Comparison of ENCODE assay signal across 8 cellular contexts in the genomic region with DNA sequence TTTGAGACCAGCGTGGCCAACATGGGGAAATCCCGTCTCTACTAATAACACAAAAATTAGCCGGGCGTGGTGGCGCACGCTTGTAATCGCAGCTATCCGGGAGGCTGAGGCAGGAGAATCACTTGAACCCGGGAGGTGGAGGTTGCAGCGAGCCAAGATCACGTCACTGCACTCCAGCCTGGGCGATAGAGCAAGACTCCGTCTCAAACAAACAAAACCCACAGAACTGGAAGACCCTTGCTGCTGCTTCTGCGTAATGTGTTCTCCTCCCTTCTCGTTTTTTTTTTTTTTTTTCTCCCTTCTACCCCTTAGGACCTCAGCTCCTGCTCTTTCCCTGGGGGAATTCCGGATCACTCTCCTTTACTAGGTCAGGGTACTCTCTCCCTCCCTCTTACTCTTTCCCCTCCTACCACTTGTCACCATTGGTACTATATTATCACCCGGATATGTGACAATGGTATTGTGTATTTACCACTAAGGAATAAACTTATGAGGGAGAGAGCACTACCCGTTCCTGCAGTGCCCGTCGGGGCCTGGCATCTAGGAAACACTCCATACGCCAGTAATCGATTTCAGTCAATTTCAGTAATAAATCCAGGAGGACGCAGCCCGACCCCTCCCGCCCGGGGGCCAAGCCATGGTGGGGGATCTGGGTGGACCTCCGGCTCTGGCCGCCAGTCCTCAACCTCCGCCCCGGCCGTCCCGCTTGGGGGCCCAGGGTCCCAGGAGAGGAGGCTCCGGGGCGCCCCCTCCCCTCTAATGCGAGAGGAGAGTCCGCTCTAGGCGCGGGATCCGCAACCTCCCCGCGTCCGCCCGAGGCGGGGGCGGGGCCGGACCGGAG. TPM values are rescaled to one million over a fixed set of nuclear protein-coding genes. Genes with fewer than 3 reads are reported as not detected.
A peak's percentile ranks its signal among the peaks of the same experiment; 100 is the strongest.
DNase-seq lines count a peak whose midpoint lies in the region; ATAC-seq, FAIRE-seq and TF ChIP-seq lines count a peak whose summit lies in the region.

No MANE protein-coding gene starts in this region.

- H3K4me1 ChIP-seq in SJCRH30 (no peaks in the 10 kb centered on the region), keratinocyte (ENCODE audit: control insufficient read depth, extremely low read depth, insufficient read depth, low read length) (peaks cover 3% of the 10 kb centered on the region), smooth muscle cell (ENCODE audit: low read depth) (peaks cover 8% of the 10 kb centered on the region)

- H2AFZ ChIP-seq in keratinocyte (ENCODE audit: control insufficient read depth, low read length) (peak overlapping the region; percentile 91), smooth muscle cell (ENCODE audit: low read depth) (peak overlapping the region; percentile 96)

- peaks cover 13% of the 10 kb centered on the region for H3K36me3 Mint-ChIP-seq in CD4-positive, alpha-beta T cell (ENCODE audit: low read depth)
- H3K36me3 Mint-ChIP-seq in MCF 10A (ENCODE audit: insufficient read depth, unreplicated experiment): peaks cover 5% of the 10 kb centered on the region

- peak overlapping the region; percentile 83 for H3K27ac ChIP-seq in CD4-positive, alpha-beta T cell (ENCODE audit: low read depth, low read length)
- H3K27ac ChIP-seq in SJCRH30 (peak overlapping the region; percentile 55), keratinocyte (ENCODE audit: control insufficient read depth, insufficient read depth, low read length) (peak overlapping the region; percentile 63), smooth muscle cell (ENCODE audit: low read depth) (peak overlapping the region; percentile 76)

- CTCF ChIA-PET in CD4-positive, alpha-beta T cell (lab: Charles Lee): interaction anchor here (1.4 kb wide), 1 partner anchor 15 kb away, joined by 5 read pairs; no protein-coding TSS in a partner anchor
- CTCF ChIA-PET in MCF 10A (lab: Yijun Ruan, JAX): no interaction called here

- H3K4me3 ChIP-seq in SJCRH30 (peak overlapping the region; percentile 91), keratinocyte (ENCODE audit: control insufficient read depth in 2 of 3, extremely low read depth in 1 of 3, insufficient read depth in 2 of 3, low read depth in 1 of 3, low read length in 3 of 3) (peak overlapping the region; percentile 64 to 86 (median 81)), smooth muscle cell (peak overlapping the region; percentile 98)

- peak; percentile 46 for ATAC-seq in CD4-positive, alpha-beta T cell (ENCODE audit: poor library complexity)
- ATAC-seq in GM19025 (IDR thresholded peaks at IDR 0.05; ENCODE audit: low read depth, unreplicated experiment): peak; percentile 8
- peak; percentile 14 for ATAC-seq in HG03439 (IDR thresholded peaks at IDR 0.05; ENCODE audit: unreplicated experiment)
- no peak for ATAC-seq in HG03469 (IDR thresholded peaks at IDR 0.05; ENCODE audit: unreplicated experiment)

- H3F3A ChIP-seq in smooth muscle cell (ENCODE audit: low read depth): no peaks in the 10 kb centered on the region

- H3K36me3 ChIP-seq in SJCRH30 (no peaks in the 10 kb centered on the region), keratinocyte (ENCODE audit: control insufficient read depth in 2 of 2, extremely low read depth in 1 of 2, insufficient read depth in 2 of 2, low read length in 2 of 2) (no peaks in the 10 kb centered on the region), smooth muscle cell (ENCODE audit: low read depth) (no peaks in the 10 kb centered on the region)

- no peaks in the 10 kb centered on the region for H3K27me3 Mint-ChIP-seq in CD4-positive, alpha-beta T cell
- no peaks in the 10 kb centered on the region for H3K27me3 Mint-ChIP-seq in MCF 10A (ENCODE audit: insufficient read depth, unreplicated experiment)

- H3K27ac Mint-ChIP-seq in CD4-positive, alpha-beta T cell: peak overlapping the region; percentile 90
- peak overlapping the region; percentile 93 for H3K27ac Mint-ChIP-seq in MCF 10A (ENCODE audit: low read depth, unreplicated experiment)

- H3K9me3 Mint-ChIP-seq in CD4-positive, alpha-beta T cell: no peaks in the 10 kb centered on the region
- no peaks in the 10 kb centered on the region for H3K9me3 Mint-ChIP-seq in MCF 10A (ENCODE audit: unreplicated experiment)

- TF ChIP-seq CTCF in CD4-positive, alpha-beta T cell (IDR thresholded peaks at IDR 0.05): no peak
- TF ChIP-seq CTCF in MCF 10A (IDR thresholded peaks at IDR 0.05; ENCODE audit: unreplicated experiment) (no peak), keratinocyte (optimal IDR thresholded peaks at IDR 0.05 in 1 of 3, IDR thresholded peaks at IDR 0.05 in 1 of 3, conservative IDR thresholded peaks at IDR 0.05 in 1 of 3; ENCODE audit: extremely low read depth in 1 of 3, insufficient read depth in 2 of 3, low read length in 3 of 3) (no peak), smooth muscle cell (IDR thresholded peaks at IDR 0.05; ENCODE audit: borderline replicate concordance, insufficient read depth, poor library complexity, severe bottlenecking) (no peak)

- WGBS in smooth muscle cell (ENCODE audit: low lambda C conversion rate): 42% methylated on average over 32 of the region's 47 CpGs

- H4K20me1 ChIP-seq in keratinocyte (ENCODE audit: control insufficient read depth, extremely low read depth, insufficient read depth, low read length) (no peaks in the 10 kb centered on the region), smooth muscle cell (ENCODE audit: low read depth) (peaks cover 16% of the 10 kb centered on the region)

- H3K79me2 ChIP-seq in keratinocyte (ENCODE audit: control insufficient read depth, insufficient read depth, low read length): peaks cover 20% of the 10 kb centered on the region
- peaks cover 41% of the 10 kb centered on the region for H3K79me2 ChIP-seq in smooth muscle cell (ENCODE audit: low read depth)

- no peaks in the 10 kb centered on the region for H3K27me3 ChIP-seq in CD4-positive, alpha-beta T cell (ENCODE audit: control insufficient read depth, insufficient read depth, low read length)
- H3K27me3 ChIP-seq in SJCRH30 (no peaks in the 10 kb centered on the region), keratinocyte (ENCODE audit: control insufficient read depth, extremely low read depth, insufficient read depth, low read length) (no peaks in the 10 kb centered on the region), smooth muscle cell (ENCODE audit: low read depth) (no peaks in the 10 kb centered on the region)

- POLR2A ChIA-PET in CD4-positive, alpha-beta T cell (lab: Charles Lee): interaction anchor here (0.7 to 1.9 kb wide), 3 partner anchors 16 to 105 kb away, joined by 3 to 4 read pairs (median 3); no protein-coding TSS in a partner anchor
- POLR2A ChIA-PET in MCF 10A (lab: Yijun Ruan, JAX): interaction anchor here (0.6 kb wide), 2 partner anchors 10 to 46 kb away, joined by 3 read pairs; no protein-coding TSS in a partner anchor

- intact Hi-C loops in CD4-positive, alpha-beta T cell (cut with DNase I, micrococcal nuclease): loop anchor here (2.0 to 5.0 kb wide), 2 partner anchors 37 to 83 kb away; no protein-coding TSS in a partner anchor
- intact Hi-C loops in MCF 10A (cut with micrococcal nuclease): loop anchor here (2.0 kb wide), 1 partner anchor 83 kb away; no protein-coding TSS in a partner anchor

- peak overlapping the region; percentile 95 for H3K4me3 Mint-ChIP-seq in CD4-positive, alpha-beta T cell
- peak overlapping the region; percentile 79 for H3K4me3 Mint-ChIP-seq in MCF 10A (ENCODE audit: unreplicated experiment)

- no peaks in the 10 kb centered on the region for H3K9me3 ChIP-seq in CD4-positive, alpha-beta T cell (ENCODE audit: control insufficient read depth, low read length)
- H3K9me3 ChIP-seq in SJCRH30 (replicated peaks): no peaks in the 10 kb centered on the region
- no peaks in the 10 kb centered on the region for H3K9me3 ChIP-seq in keratinocyte (ENCODE audit: control insufficient read depth, low read depth, low read length)
- no peaks in the 10 kb centered on the region for H3K9me3 ChIP-seq in smooth muscle cell (replicated peaks; ENCODE audit: low read depth)

- TSS peak; percentile 82 for BruUV-seq in MCF 10A (replicated peaks; lab: Mats Ljungman, UMichigan)

- peak overlapping the region; percentile 77 for H3K4me2 ChIP-seq in keratinocyte (ENCODE audit: control insufficient read depth, extremely low read depth, insufficient read depth, low read depth, low read length)
- H3K4me2 ChIP-seq in smooth muscle cell: peak overlapping the region; percentile 93

- no peak for FAIRE-seq in keratinocyte (lab: Jason Lieb, UNC)

- peaks cover 44% of the 10 kb centered on the region for H3K4me1 Mint-ChIP-seq in CD4-positive, alpha-beta T cell (ENCODE audit: low read depth)
- H3K4me1 Mint-ChIP-seq in MCF 10A (ENCODE audit: insufficient read depth, unreplicated experiment): peaks cover 7% of the 10 kb centered on the region

- no peaks in the 10 kb centered on the region for H3K9me1 ChIP-seq in keratinocyte (ENCODE audit: control insufficient read depth, extremely low read depth, insufficient read depth, low read length)

- peak in 6 of 10 experiments; percentile 75 to 91 (median 82) for DNase-seq in CD4-positive, alpha-beta T cell
- DNase-seq in SJCRH30 (peak in 1 of 2 experiments; percentile 76), MCF 10A (ENCODE audit: unreplicated experiment) (peak; percentile 64), keratinocyte (ENCODE audit: low read depth, low spot score) (no peak), smooth muscle cell (lab: John Stamatoyannopoulos, UW; ENCODE audit: unreplicated experiment) (peak; percentile 24)

- H3K9ac ChIP-seq in keratinocyte (ENCODE audit: control insufficient read depth, extremely low read depth, insufficient read depth, low read length) (peak overlapping the region; percentile 78), smooth muscle cell (ENCODE audit: low read depth) (peak overlapping the region; percentile 90)

- dilution Hi-C loops in keratinocyte (cut with MboI; ENCODE audit: extremely low pct_ligation_motif_present, low sequenced_read_pairs): no loop called here

RNA-seq across cellular contexts. Expression of gene GARRE1, which starts 0.4 kb away (rescaled TPM):
- 10 to 100 TPM; 69.7 to 72.0 TPM for total RNA-seq in CD4-positive, alpha-beta T cell
- 15.8 and 17.5 TPM in 2 replicates for total RNA-seq in SJCRH30 (2014; rRNA removed; shearing (Covaris generic))
- total RNA-seq in MCF 10A (2022) (12.8 and 19.1 TPM in 2 replicates), smooth muscle cell (15.6 and 17.8 TPM in 2 replicates)
- polyA plus RNA-seq in keratinocyte (4.9 to 5.7 TPM (median 5.1 TPM) in 3 replicates), smooth muscle cell (7.0 and 8.5 TPM in 2 replicates)
- polyA plus RNA-seq in keratinocyte (2011; ENCODE audit: low read depth): 7.6 TPM
- polyA plus RNA-seq in keratinocyte (2011; cell fraction: cytosol; rRNA removed): 3.5 and 4.5 TPM in 2 replicates
- polyA plus RNA-seq in keratinocyte (2011; cell fraction: nucleus; rRNA removed): 12.5 and 12.8 TPM in 2 replicates
- polyA plus RNA-seq in keratinocyte (2012; ENCODE audit: low replicate concordance): 5.4 and 9.7 TPM in 2 replicates
- polyA minus RNA-seq in keratinocyte: 7.6 to 8.4 TPM (median 8.1 TPM) in 3 replicates
- polyA minus RNA-seq in keratinocyte (2011; cell fraction: cytosol; rRNA and poly(A)+ RNA removed): 5.4 TPM
- 11.6 and 15.8 TPM in 2 replicates for polyA minus RNA-seq in keratinocyte (2011; cell fraction: nucleus; rRNA and poly(A)+ RNA removed)
